8 cellular contexts compared by ENCODE assay signal in the genomic region with DNA sequence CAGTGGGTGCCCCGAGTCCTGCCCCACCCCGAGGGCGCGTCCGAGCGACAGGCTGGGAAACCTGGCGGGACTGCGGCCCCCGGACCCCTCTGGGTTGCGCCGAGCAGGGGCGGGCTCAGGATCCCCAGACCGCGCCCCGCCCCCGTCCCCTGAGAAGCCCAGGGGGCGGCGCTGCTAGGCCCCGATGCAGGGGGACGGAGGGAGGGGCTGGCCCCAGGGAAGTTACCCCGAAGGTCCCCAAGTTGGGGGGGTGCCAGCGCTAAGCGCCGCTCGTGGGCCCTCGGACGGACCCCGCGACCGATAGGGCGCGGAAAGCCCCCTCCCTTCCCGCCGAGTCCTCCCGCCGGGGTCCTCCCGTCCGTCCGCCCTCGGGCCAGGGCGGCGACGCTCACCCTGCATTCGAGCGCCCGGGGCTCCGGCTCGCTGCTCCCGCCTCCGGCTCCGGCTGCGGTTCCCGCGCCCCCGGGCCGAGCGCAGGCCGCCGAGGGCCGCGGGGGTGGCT. TPM values are rescaled to one million over a fixed set of nuclear protein-coding genes. Genes with fewer than 3 reads are reported as not detected.
DNase-seq lines count a peak whose midpoint lies in the region; ATAC-seq and TF ChIP-seq lines count a peak whose summit lies in the region.

No MANE protein-coding gene starts in this region.

- intact Hi-C loops in dendritic cell treated with granulocyte-macrophage colony-stimulating factor and Interleukin-4, amounts not matched to agents 40 ng/mL and 50 ng/mL, for 4 days (cut with micrococcal nuclease): no loop called here
- intact Hi-C loops in mucosa of descending colon (cut with DNase I, micrococcal nuclease): no loop called here

- peaks cover 32% of the 10 kb centered on the region for H3K4me1 Mint-ChIP-seq in dendritic cell treated with granulocyte-macrophage colony-stimulating factor and Interleukin-4, amounts not matched to agents 40 ng/mL and 50 ng/mL, for 4 days (ENCODE audit: low read depth)

- H3K9me2 ChIP-seq in Karpas-422 (replicated peaks; ENCODE audit: insufficient read depth, low read length): no peaks in the 10 kb centered on the region

- H4K20me1 ChIP-seq in Karpas-422 (ENCODE audit: insufficient read depth, low read depth, low read length): peaks cover 20% of the 10 kb centered on the region; the same call in 1 of the 2 replicates

- no peaks in the 10 kb centered on the region for H3K36me3 ChIP-seq in Karpas-422 (ENCODE audit: insufficient read depth, low read length)
- no peaks in the 10 kb centered on the region for H3K36me3 ChIP-seq in mucosa of descending colon (ENCODE audit: low read depth)

- H3K27me3 Mint-ChIP-seq in dendritic cell treated with granulocyte-macrophage colony-stimulating factor and Interleukin-4, amounts not matched to agents 40 ng/mL and 50 ng/mL, for 4 days: peaks cover 57% of the 10 kb centered on the region

- no peaks in the 10 kb centered on the region for H3K36me3 Mint-ChIP-seq in dendritic cell treated with granulocyte-macrophage colony-stimulating factor and Interleukin-4, amounts not matched to agents 40 ng/mL and 50 ng/mL, for 4 days (ENCODE audit: low read depth)

- peak overlapping the region; percentile 63 for H3K4me3 Mint-ChIP-seq in dendritic cell treated with granulocyte-macrophage colony-stimulating factor and Interleukin-4, amounts not matched to agents 40 ng/mL and 50 ng/mL, for 4 days

- peak overlapping the region; percentile 94 for H3K4me2 ChIP-seq in Karpas-422 (ENCODE audit: low read depth, low read length, poor library complexity, severe bottlenecking)

- no peak overlapping the region for H3K27ac Mint-ChIP-seq in dendritic cell treated with granulocyte-macrophage colony-stimulating factor and Interleukin-4, amounts not matched to agents 40 ng/mL and 50 ng/mL, for 4 days

- TF ChIP-seq CTCF in mucosa of descending colon (IDR thresholded peaks at IDR 0.05): no peak

- H3K27me3 ChIP-seq in Karpas-422 (ENCODE audit: low read length): no peaks in the 10 kb centered on the region

- H3K9me3 ChIP-seq in Karpas-422 (ENCODE audit: low read length) (no peaks in the 10 kb centered on the region), mucosa of descending colon (no peaks in the 10 kb centered on the region)

- peak; percentile 7 for ATAC-seq in mucosa of descending colon

- H2AFZ ChIP-seq in Karpas-422 (ENCODE audit: low read length): peak overlapping the region; percentile 78; the same call in 1 of the 2 replicates

- H3K4me3 ChIP-seq in Karpas-422 (ENCODE audit: low read length) (peak overlapping the region; percentile 72), mucosa of descending colon (peak overlapping the region; percentile 32)

- peak overlapping the region; percentile 64 for H3K9ac ChIP-seq in Karpas-422 (ENCODE audit: low read length)

- no peaks in the 10 kb centered on the region for H3K79me2 ChIP-seq in Karpas-422 (ENCODE audit: low read length)

- H3K27ac ChIP-seq in Karpas-422 (ENCODE audit: low read length): no peak overlapping the region

- no peaks in the 10 kb centered on the region for H3K9me3 Mint-ChIP-seq in dendritic cell treated with granulocyte-macrophage colony-stimulating factor and Interleukin-4, amounts not matched to agents 40 ng/mL and 50 ng/mL, for 4 days

- H3K4me1 ChIP-seq in Karpas-422 (ENCODE audit: low read length): peaks cover 35% of the 10 kb centered on the region
- peaks cover 16% of the 10 kb centered on the region for H3K4me1 ChIP-seq in mucosa of descending colon (ENCODE audit: low read depth)

- peak; percentile 29 for DNase-seq in NCI-H1105 (lab: John Stamatoyannopoulos, UW)
- no peak for DNase-seq in NCI-H1105 treated with DMSO at 0.1 percent for 48 hours (lab: John Stamatoyannopoulos, UW)
- peak; percentile 83 for DNase-seq in Karpas-422
- DNase-seq in mucosa of descending colon: peak in 1 of 3 donors; percentile 33
- DNase-seq in NCI-H2107 treated with DMSO at 0.1 percent for 48 hours (lab: John Stamatoyannopoulos, UW; ENCODE audit: unreplicated experiment): no peak
- DNase-seq in GF-D8 (lab: John Stamatoyannopoulos, UW): no peak
- DNase-seq in DMS153 (lab: John Stamatoyannopoulos, UW): no peak

RNA-seq across cellular contexts. Expression of gene GPR153, which starts 0.4 kb away (rescaled TPM):
- total RNA-seq in Karpas-422 (2014; rRNA removed; shearing (Covaris generic); ENCODE audit: low replicate concordance): 3.4 and 3.9 TPM in 2 replicates
- 10 to 100 TPM; 20.2 to 28.3 (median 20.4) TPM for total RNA-seq in mucosa of descending colon

RNA-seq across cellular contexts. Expression of gene HES3, which starts 16.5 kb away (rescaled TPM):
- total RNA-seq in Karpas-422 (2014; rRNA removed; shearing (Covaris generic); ENCODE audit: low replicate concordance): not detected in 2 replicates
- total RNA-seq in mucosa of descending colon: not detected

RNA-seq across cellular contexts. Expression of gene ICMT, which starts 24.7 kb away (rescaled TPM):
- 31.4 and 38.9 TPM in 2 replicates for total RNA-seq in Karpas-422 (2014; rRNA removed; shearing (Covaris generic); ENCODE audit: low replicate concordance)
- 10 to 100 TPM; 50.4 to 72.3 (median 55.8) TPM for total RNA-seq in mucosa of descending colon

RNA-seq across cellular contexts. Expression of gene RNF207, which starts 54.6 kb away (rescaled TPM):
- total RNA-seq in Karpas-422 (2014; rRNA removed; shearing (Covaris generic); ENCODE audit: low replicate concordance): not detected in 2 replicates
- 10 to 100 TPM; 35.4 to 63.9 (median 35.9) TPM for total RNA-seq in mucosa of descending colon

Comparison
In these comparisons a context has a peak if more than half of its experiments do, and no peak if none do; other contexts are left out.
1. DNase-seq: peak in NCI-H1105 (single experiment) and Karpas-422 (single experiment); none in NCI-H1105 treated with DMSO at 0.1 percent for 48 hours (single experiment), NCI-H2107 treated with DMSO at 0.1 percent for 48 hours (single experiment), GF-D8 (single experiment) and DMS153 (single experiment).